10 cellular contexts compared by ENCODE assay signal in genomic region chr18:56083097-56083865, GRCh38.
A peak's percentile ranks its signal among the peaks of the same experiment; 100 is the strongest.
DNase-seq lines count a peak whose midpoint lies in the region; ATAC-seq and TF ChIP-seq lines count a peak whose summit lies in the region.
"Had no signal": no experiment of that assay in that cellular context is flagged by ENCODE, and none has a peak within 500 bp of the region (broad histone marks: within the 10 kb centered on the region; RNA-seq: fewer than 3 reads in every experiment).

No MANE protein-coding gene starts in this region.

- no peaks in the 10 kb centered on the region for H4K20me1 ChIP-seq in OCI-LY3 (ENCODE audit: insufficient read depth, low read length)

- no peak for ATAC-seq in GM18861 (IDR thresholded peaks at IDR 0.05; ENCODE audit: unreplicated experiment)
- ATAC-seq: activated naive CD8-positive, alpha-beta T cell treated with anti-CD3 and anti-CD28 coated beads, Interleukin-2, amount 50 U/mL, for 24 hours had no signal

- no peaks in the 10 kb centered on the region for H3K27me3 ChIP-seq in OCI-LY3 (ENCODE audit: low read depth, low read length)

- no peaks in the 10 kb centered on the region for H3K79me2 ChIP-seq in OCI-LY3 (ENCODE audit: low read length)

- H3K4me3 ChIP-seq in OCI-LY3 (ENCODE audit: low read length), result no peak overlapping the region

- no peaks in the 10 kb centered on the region for H3K36me3 Mint-ChIP-seq in mesothelial cell of epicardium

- H3K4me1 Mint-ChIP-seq in mesothelial cell of epicardium, result peaks cover 22% of the 10 kb centered on the region
- H3K4me1 Mint-ChIP-seq: activated naive CD8-positive, alpha-beta T cell treated with anti-CD3 and anti-CD28 coated beads, Interleukin-2, amount 50 U/mL, for 24 hours had no signal

- H3K9ac ChIP-seq in OCI-LY3 (ENCODE audit: low read length), result no peak overlapping the region

- no peaks in the 10 kb centered on the region for H3K27me3 Mint-ChIP-seq in mesothelial cell of epicardium (ENCODE audit: low read depth)
- H3K27me3 Mint-ChIP-seq: activated naive CD8-positive, alpha-beta T cell treated with anti-CD3 and anti-CD28 coated beads, Interleukin-2, amount 50 U/mL, for 24 hours had no signal

- H3K4me1 ChIP-seq in OCI-LY3 (ENCODE audit: low read length), result no peaks in the 10 kb centered on the region

- H3K27ac Mint-ChIP-seq in mesothelial cell of epicardium, result peak overlapping the region; percentile 45
- H3K27ac Mint-ChIP-seq: activated naive CD8-positive, alpha-beta T cell treated with anti-CD3 and anti-CD28 coated beads, Interleukin-2, amount 50 U/mL, for 24 hours had no signal

- H3K4me3 Mint-ChIP-seq in mesothelial cell of epicardium, result no peak overlapping the region
- H3K4me3 Mint-ChIP-seq: activated naive CD8-positive, alpha-beta T cell treated with anti-CD3 and anti-CD28 coated beads, Interleukin-2, amount 50 U/mL, for 24 hours had no signal

- peaks cover 12% of the 10 kb centered on the region for H3K36me3 ChIP-seq in OCI-LY3 (replicated peaks; ENCODE audit: low read depth, low read length)

- TF ChIP-seq CTCF in OCI-LY3 (IDR thresholded peaks at IDR 0.05; ENCODE audit: low read depth, low read length), result peak; percentile 26; the same call in 1 of the 2 replicates
- TF ChIP-seq CTCF in mesothelial cell of epicardium (IDR thresholded peaks at IDR 0.05; ENCODE audit: unreplicated experiment), result no peak

- no peak overlapping the region for H2AFZ ChIP-seq in OCI-LY3 (ENCODE audit: low read depth, low read length)

- H3K27ac ChIP-seq in OCI-LY3 (ENCODE audit: low read length), result no peak overlapping the region

- H3K4me2 ChIP-seq in OCI-LY3 (ENCODE audit: low read length), result no peak overlapping the region

- no peaks in the 10 kb centered on the region for H3K9me3 Mint-ChIP-seq in mesothelial cell of epicardium
- H3K9me3 Mint-ChIP-seq: activated naive CD8-positive, alpha-beta T cell treated with anti-CD3 and anti-CD28 coated beads, Interleukin-2, amount 50 U/mL, for 24 hours had no signal

- peak; percentile 16 for DNase-seq in AG08396 (ENCODE audit: low spot score)
- peak; percentile 5 for DNase-seq in fibroblast of gingiva (ENCODE audit: low read depth)
- DNase-seq in mesothelial cell of epicardium (ENCODE audit: low spot score in 2 of 2, unreplicated experiment in 2 of 2), result no peak
- no peak for DNase-seq in COR-L47 (lab: John Stamatoyannopoulos, UW)
- DNase-seq in T-helper 9 cell, result no peak
- DNase-seq in SKM-1 (lab: John Stamatoyannopoulos, UW; ENCODE audit: unreplicated experiment), result no peak
- DNase-seq: activated CD4-positive, alpha-beta T cell treated with anti-CD3 and anti-CD28 coated beads, Interleukin-2, amount 50 U/mL, for 4 hours; activated naive CD8-positive, alpha-beta T cell treated with anti-CD3 and anti-CD28 coated beads, Interleukin-2, amount 50 U/mL, for 24 hours had no signal

- peaks cover 8% of the 10 kb centered on the region for H3K9me3 ChIP-seq in OCI-LY3 (ENCODE audit: insufficient read depth, low read length)

Comparison
In these comparisons a context has a peak if more than half of its experiments do, and no peak if none do; other contexts are left out.
1. DNase-seq: peak in AG08396 (single experiment) and fibroblast of gingiva (single experiment); none in mesothelial cell of epicardium (0 of 2), COR-L47 (single experiment), T-helper 9 cell (single experiment) and SKM-1 (single experiment).